In genomic region chr5:122515709-122516431, GRCh38 we compare ENCODE assay signal across 7 cellular contexts.
DNase-seq lines count a peak whose midpoint lies in the region; ATAC-seq, FAIRE-seq and TF ChIP-seq lines count a peak whose summit lies in the region.

No MANE protein-coding gene starts in this region.

- ATAC-seq in HG03066 (IDR thresholded peaks at IDR 0.05; ENCODE audit: low read depth, unreplicated experiment), result peak; percentile 76

- H3K9me3 ChIP-seq in right atrium auricular region (no peaks in the 10 kb centered on the region), small intestine (ENCODE audit: control insufficient read depth, low read depth) (no peaks in the 10 kb centered on the region)

- H3K36me3 ChIP-seq in right atrium auricular region (no peaks in the 10 kb centered on the region), small intestine (ENCODE audit: control insufficient read depth in 2 of 2, insufficient read depth in 2 of 2, low read length in 2 of 2) (no peaks in the 10 kb centered on the region)

- H3K4me3 ChIP-seq in right atrium auricular region, result no peak overlapping the region
- no peak overlapping the region for H3K4me3 ChIP-seq in small intestine (ENCODE audit: low read depth in 1 of 2, low read length in 2 of 2)

- TF ChIP-seq POLR2A in GM12892 (IDR thresholded peaks at IDR 0.05; ENCODE audit: low read depth, low read length), result no peak

- H3K27ac ChIP-seq in right atrium auricular region, result no peak overlapping the region
- H3K27ac ChIP-seq in small intestine (ENCODE audit: low read depth in 1 of 2, low read length in 1 of 2), result no peak overlapping the region

- TF ChIP-seq CTCF in right atrium auricular region (IDR thresholded peaks at IDR 0.05), result peak; percentile 41 to 73

- peak; percentile 69 for FAIRE-seq in GM12892 (lab: Jason Lieb, UNC)
- FAIRE-seq in small intestine (lab: Jason Lieb, UNC), result no peak

- no peaks in the 10 kb centered on the region for H3K4me1 ChIP-seq in right atrium auricular region
- H3K4me1 ChIP-seq in small intestine (ENCODE audit: control insufficient read depth in 2 of 2, insufficient read depth in 1 of 2, low read depth in 1 of 2, low read length in 1 of 2), result no peaks in the 10 kb centered on the region

- 46 to 49% (median 48%) methylated on average over 6 of the region's 6 CpGs for WGBS in small intestine, 3 donors

- DNase-seq in GM12892 (ENCODE audit: insufficient read length) (peak; percentile 8), NCI-H2227 treated with DMSO at 0.1 percent for 48 hours (lab: John Stamatoyannopoulos, UW) (peak; percentile 70), amniotic epithelial cell (ENCODE audit: low read depth) (peak; percentile 79), right atrium auricular region (ENCODE audit: low spot score) (no peak), small intestine (peak; percentile 53)
- no peak for DNase-seq in activated naive CD4-positive, alpha-beta T cell treated with Interleukin-2 at 50 U/mL for 16 hours

- H3K27me3 ChIP-seq in right atrium auricular region (no peaks in the 10 kb centered on the region), small intestine (ENCODE audit: control insufficient read depth in 2 of 2, insufficient read depth in 2 of 2, low read length in 2 of 2) (no peaks in the 10 kb centered on the region)

Comparison
In these comparisons a context has a peak if more than half of its experiments do, and no peak if none do; other contexts are left out.
1. DNase-seq: peak in GM12892 (single experiment), NCI-H2227 treated with DMSO at 0.1 percent for 48 hours (single experiment), amniotic epithelial cell (single experiment) and small intestine (single experiment); none in right atrium auricular region (single experiment) and activated naive CD4-positive, alpha-beta T cell treated with Interleukin-2 at 50 U/mL for 16 hours (single experiment).